ENCODE assay signal across 8 cellular contexts in genomic region chr19:45251452-45252354, GRCh38. TPM values are rescaled to one million over a fixed set of nuclear protein-coding genes. Genes with fewer than 3 reads are reported as not detected.
A peak's percentile ranks its signal among the peaks of the same experiment; 100 is the strongest.
DNase-seq lines count a peak whose midpoint lies in the region; ATAC-seq and TF ChIP-seq lines count a peak whose summit lies in the region.

No MANE protein-coding gene starts in this region.

- H3K36me3 ChIP-seq in BLaER1 treated with 17β-estradiol and CSF1 and Interleukin-3, amounts not matched to agents 10 nM and 100 nM: peaks cover 0 to 13% (median 7%) of the 10 kb centered on the region in 11 experiments; a peak in 9 of 22 replicates
- no peaks in the 10 kb centered on the region for H3K36me3 ChIP-seq in body of pancreas (replicated peaks in 1 of 2; ENCODE audit: insufficient read depth in 1 of 2, low read depth in 2 of 2)

- intact Hi-C loops in body of pancreas (cut with DNase I): no loop called here

- H4K20me1 ChIP-seq in BLaER1 treated with 17β-estradiol and CSF1 and Interleukin-3, amounts not matched to agents 10 nM and 100 nM: peaks cover 41 to 52% (median 50%) of the 10 kb centered on the region in 11 experiments

- DNase-seq in Jurkat, Clone E6-1 (ENCODE audit: low read depth, low spot score): no peak
- DNase-seq in body of pancreas (peak in 3 of 4 donors; percentile 14 to 34 (median 21)), substantia nigra (lab: John Stamatoyannopoulos, UW) (peak in 2 of 49 donors; percentile 27 to 56), NCI-H2029 (lab: John Stamatoyannopoulos, UW) (no peak), NCI-H1694 treated with DMSO at 0.1 percent for 48 hours (lab: John Stamatoyannopoulos, UW) (no peak)

- H3K4me2 ChIP-seq in BLaER1 treated with 17β-estradiol and CSF1 and Interleukin-3, amounts not matched to agents 10 nM and 100 nM: peak overlapping the region; percentile 91 to 100 (median 97)

- TF ChIP-seq POLR2A in body of pancreas (IDR thresholded peaks at IDR 0.05): no peak

- H3K9me3 ChIP-seq in BLaER1 treated with 17β-estradiol and CSF1 and Interleukin-3, amounts not matched to agents 10 nM and 100 nM (replicated peaks in 1 of 11): no peaks in the 10 kb centered on the region
- no peaks in the 10 kb centered on the region for H3K9me3 ChIP-seq in body of pancreas

- peak overlapping the region; percentile 79 to 95 (median 90) for H3K9ac ChIP-seq in BLaER1 treated with 17β-estradiol and CSF1 and Interleukin-3, amounts not matched to agents 10 nM and 100 nM

- peak; percentile 16 for ATAC-seq in body of pancreas
- ATAC-seq in HG02588 (IDR thresholded peaks at IDR 0.05; ENCODE audit: unreplicated experiment): no peak

- H3K4me3 ChIP-seq in BLaER1 treated with 17β-estradiol and CSF1 and Interleukin-3, amounts not matched to agents 10 nM and 100 nM: peak overlapping the region; percentile 83 to 94 (median 88)
- peak overlapping the region; percentile 77 for H3K4me3 ChIP-seq in Jurkat, Clone E6-1 (ENCODE audit: low read length)
- peak overlapping the region; percentile 78 to 93 for H3K4me3 ChIP-seq in body of pancreas

- WGBS in body of pancreas, 2 donors: 1 to 2% methylated on average over 24 to 34 of the region's 57 CpGs

- peak overlapping the region; percentile 68 to 87 (median 80) for H3K27ac ChIP-seq in BLaER1 treated with 17β-estradiol and CSF1 and Interleukin-3, amounts not matched to agents 10 nM and 100 nM
- H3K27ac ChIP-seq in body of pancreas (peak overlapping the region; percentile 32 to 73 (median 58)), layer of hippocampus (ENCODE audit: low read depth, low read length) (peak overlapping the region; percentile 18), substantia nigra (ENCODE audit: low read depth, low read length, poor library complexity, severe bottlenecking) (peak overlapping the region; percentile 61)

- no peak for TF ChIP-seq CTCF in body of pancreas (IDR thresholded peaks at IDR 0.05)

- no peaks in the 10 kb centered on the region for H3K27me3 ChIP-seq in BLaER1 treated with 17β-estradiol and CSF1 and Interleukin-3, amounts not matched to agents 10 nM and 100 nM
- H3K27me3 ChIP-seq in body of pancreas: no peaks in the 10 kb centered on the region
- H3K27me3 ChIP-seq in layer of hippocampus (ENCODE audit: control insufficient read depth, insufficient read depth, low read length): no peaks in the 10 kb centered on the region

- H3K4me1 ChIP-seq in BLaER1 treated with 17β-estradiol and CSF1 and Interleukin-3, amounts not matched to agents 10 nM and 100 nM: peaks cover 33 to 70% (median 62%) of the 10 kb centered on the region in 10 experiments
- H3K4me1 ChIP-seq in body of pancreas: peaks cover 45% of the 10 kb centered on the region

RNA-seq across cellular contexts. Expression of gene MARK4, which starts 0.6 kb away (rescaled TPM):
- 51.0 TPM for polyA plus RNA-seq in Jurkat, Clone E6-1 (2012; ENCODE audit: insufficient read depth, insufficient read length)
- 10 to 100 TPM in 1 of 2 donors, 1 to 10 TPM in 1; 9.2 to 12.5 TPM for total RNA-seq in body of pancreas

RNA-seq across cellular contexts. Expression of gene EXOC3L2, which starts 6.5 kb away (rescaled TPM):
- not detected for polyA plus RNA-seq in Jurkat, Clone E6-1 (2012; ENCODE audit: insufficient read depth, insufficient read length)
- total RNA-seq in body of pancreas: 1 to 10 TPM; 4.2 to 6.9 TPM

Comparison
In these comparisons a context has a peak if more than half of its experiments do, and no peak if none do; other contexts are left out.
1. H3K27ac ChIP-seq: peak in every context shown above with its lines; median percentile 80 in BLaER1 treated with 17β-estradiol and CSF1 and Interleukin-3, amounts not matched to agents 10 nM and 100 nM; 61 in substantia nigra; 58 in body of pancreas; 18 in layer of hippocampus.
2. DNase-seq: peak in body of pancreas (3 of 4); none in Jurkat, Clone E6-1 (single experiment), NCI-H2029 (single experiment) and NCI-H1694 treated with DMSO at 0.1 percent for 48 hours (single experiment).
3. Peak in every context shown above with its lines, with median percentiles within 50 percentile points of each other: H3K4me3 ChIP-seq.